Comparison of ENCODE assay signal across 19 cellular contexts in the genomic region with DNA sequence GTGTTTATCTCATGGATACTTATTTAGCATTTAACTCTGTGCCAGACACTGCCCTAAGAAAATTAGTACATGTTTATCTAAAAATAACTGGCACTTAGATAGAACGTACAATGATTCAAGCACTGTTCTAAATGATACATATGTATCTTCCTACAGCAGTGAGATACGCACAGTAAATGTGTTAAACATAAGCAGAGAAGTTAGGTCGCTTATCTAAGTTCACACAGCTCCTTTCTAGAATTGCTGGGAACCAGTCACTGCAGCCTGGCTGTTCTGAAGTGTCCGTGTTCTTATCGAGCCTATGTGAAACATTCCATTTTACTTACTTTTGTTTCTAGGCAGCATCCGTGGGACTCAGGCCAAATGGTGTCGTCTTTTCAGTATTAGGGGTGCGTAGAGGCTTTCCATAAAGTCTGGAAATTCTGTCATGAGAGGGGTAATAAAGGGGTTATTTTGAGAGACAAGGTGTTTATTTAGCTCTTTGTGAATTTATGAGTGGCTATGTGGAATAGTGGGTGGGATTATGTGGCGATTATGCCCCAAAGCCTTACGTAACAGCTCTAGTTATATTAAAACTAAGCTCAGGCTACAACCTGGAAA.
A peak's percentile ranks its signal among the peaks of the same experiment; 100 is the strongest.
DNase-seq lines count a peak whose midpoint lies in the region; ATAC-seq and TF ChIP-seq lines count a peak whose summit lies in the region.
"Had no signal": no experiment of that assay in that cellular context is flagged by ENCODE, and none has a peak within 500 bp of the region (broad histone marks: within the 10 kb centered on the region; RNA-seq: fewer than 3 reads in every experiment).

No MANE protein-coding gene starts in this region.

- H3K27ac ChIP-seq in right atrium auricular region, result no peak overlapping the region
- H3K27ac ChIP-seq in upper lobe of right lung, result peak overlapping the region; percentile 51
- H3K27ac ChIP-seq: coronary artery, gastrocnemius medialis, right lobe of liver had no signal

- intact Hi-C loops in Right ventricle myocardium inferior (cut with DNase I) (loop anchor here (1.0 kb wide), 1 partner anchor 46 kb away; no protein-coding TSS in a partner anchor), mucosa of descending colon (cut with DNase I, micrococcal nuclease) (no loop called here), upper lobe of right lung (cut with DNase I) (no loop called here)

- no peaks in the 10 kb centered on the region for H3K27me3 ChIP-seq in right atrium auricular region
- H3K27me3 ChIP-seq in upper lobe of right lung, result no peaks in the 10 kb centered on the region
- H3K27me3 ChIP-seq: gastrocnemius medialis, right lobe of liver had no signal

- DNase-seq in Right ventricle myocardium inferior (ENCODE audit: missing footprints) (no peak), right atrium auricular region (ENCODE audit: low spot score) (no peak), fibroblast of the aortic adventitia (ENCODE audit: low read depth) (peak; percentile 62), mucosa of descending colon (no peak), upper lobe of right lung (no peak), NCI-H82 treated with DMSO at 0.1 percent for 48 hours (lab: John Stamatoyannopoulos, UW; ENCODE audit: unreplicated experiment) (no peak), ecto neural progenitor cell (ENCODE audit: low spot score) (no peak), SHP77 treated with DMSO at 0.1 percent for 48 hours (lab: John Stamatoyannopoulos, UW) (no peak)
- DNase-seq: 8988T; activated naive CD4-positive, alpha-beta T cell treated with anti-CD3 and anti-CD28 coated beads, Interleukin-2, amount 50 U/mL, for 16 hours; activated T-cell treated with anti-CD3 and anti-CD28 coated beads, Interleukin-2, amount 50 U/mL, for 1 hour; gastrocnemius medialis; NCI-H1930; NCI-H524; occipital lobe; right lobe of liver; stimulated activated naive CD8-positive, alpha-beta T cell treated with anti-CD3 and anti-CD28 coated beads, Interleukin-15, Interleukin-2, amounts not matched to agents 100 U/mL and 50 U/mL, for 24 hours; T-cell had no signal

- H3K9me3 ChIP-seq in right atrium auricular region, result no peaks in the 10 kb centered on the region
- H3K9me3 ChIP-seq in mucosa of descending colon, result peaks cover 9% of the 10 kb centered on the region
- no peaks in the 10 kb centered on the region for H3K9me3 ChIP-seq in upper lobe of right lung
- H3K9me3 ChIP-seq: gastrocnemius medialis, right lobe of liver had no signal

- H3K4me1 ChIP-seq in right atrium auricular region, result peaks cover 0 to 14% of the 10 kb centered on the region in 2 donors
- H3K4me1 ChIP-seq in mucosa of descending colon (ENCODE audit: low read depth), result peaks cover 8% of the 10 kb centered on the region
- H3K4me1 ChIP-seq in upper lobe of right lung, result peaks cover 3% of the 10 kb centered on the region

- H3K4me3 ChIP-seq in right atrium auricular region, result no peak overlapping the region
- H3K4me3 ChIP-seq in fibroblast of the aortic adventitia (ENCODE audit: low read depth, low read length), result no peak overlapping the region
- H3K4me3 ChIP-seq in mucosa of descending colon, result no peak overlapping the region
- peak overlapping the region; percentile 21 for H3K4me3 ChIP-seq in upper lobe of right lung
- H3K4me3 ChIP-seq: coronary artery, gastrocnemius medialis, right lobe of liver had no signal

- H3K36me3 ChIP-seq in right atrium auricular region (no peaks in the 10 kb centered on the region), mucosa of descending colon (ENCODE audit: low read depth) (no peaks in the 10 kb centered on the region), upper lobe of right lung (no peaks in the 10 kb centered on the region)
- H3K36me3 ChIP-seq: gastrocnemius medialis had no signal

- no peak for TF ChIP-seq CTCF in right atrium auricular region (IDR thresholded peaks at IDR 0.05)
- no peak for TF ChIP-seq CTCF in fibroblast of the aortic adventitia (IDR thresholded peaks at IDR 0.05; ENCODE audit: insufficient read depth, low read length)
- TF ChIP-seq CTCF in mucosa of descending colon (IDR thresholded peaks at IDR 0.05), result no peak
- no peak for TF ChIP-seq CTCF in upper lobe of right lung (IDR thresholded peaks at IDR 0.05)

- ATAC-seq in Right ventricle myocardium inferior (peak; percentile 23), mucosa of descending colon (peak; percentile 33), upper lobe of right lung (peak; percentile 77)
- ATAC-seq: gastrocnemius medialis; stimulated activated naive CD8-positive, alpha-beta T cell treated with anti-CD3 and anti-CD28 coated beads, Interleukin-15, Interleukin-2, amounts not matched to agents 100 U/mL and 50 U/mL, for 24 hours; T-cell had no signal

Comparison
In these comparisons a context has a peak if more than half of its experiments do, and no peak if none do; other contexts are left out.
1. ATAC-seq: peak in every context shown above with its lines; median percentile 77 in upper lobe of right lung; 33 in mucosa of descending colon; 23 in Right ventricle myocardium inferior.